Comparison of ENCODE assay signal across 1 cellular context in the genomic region with DNA sequence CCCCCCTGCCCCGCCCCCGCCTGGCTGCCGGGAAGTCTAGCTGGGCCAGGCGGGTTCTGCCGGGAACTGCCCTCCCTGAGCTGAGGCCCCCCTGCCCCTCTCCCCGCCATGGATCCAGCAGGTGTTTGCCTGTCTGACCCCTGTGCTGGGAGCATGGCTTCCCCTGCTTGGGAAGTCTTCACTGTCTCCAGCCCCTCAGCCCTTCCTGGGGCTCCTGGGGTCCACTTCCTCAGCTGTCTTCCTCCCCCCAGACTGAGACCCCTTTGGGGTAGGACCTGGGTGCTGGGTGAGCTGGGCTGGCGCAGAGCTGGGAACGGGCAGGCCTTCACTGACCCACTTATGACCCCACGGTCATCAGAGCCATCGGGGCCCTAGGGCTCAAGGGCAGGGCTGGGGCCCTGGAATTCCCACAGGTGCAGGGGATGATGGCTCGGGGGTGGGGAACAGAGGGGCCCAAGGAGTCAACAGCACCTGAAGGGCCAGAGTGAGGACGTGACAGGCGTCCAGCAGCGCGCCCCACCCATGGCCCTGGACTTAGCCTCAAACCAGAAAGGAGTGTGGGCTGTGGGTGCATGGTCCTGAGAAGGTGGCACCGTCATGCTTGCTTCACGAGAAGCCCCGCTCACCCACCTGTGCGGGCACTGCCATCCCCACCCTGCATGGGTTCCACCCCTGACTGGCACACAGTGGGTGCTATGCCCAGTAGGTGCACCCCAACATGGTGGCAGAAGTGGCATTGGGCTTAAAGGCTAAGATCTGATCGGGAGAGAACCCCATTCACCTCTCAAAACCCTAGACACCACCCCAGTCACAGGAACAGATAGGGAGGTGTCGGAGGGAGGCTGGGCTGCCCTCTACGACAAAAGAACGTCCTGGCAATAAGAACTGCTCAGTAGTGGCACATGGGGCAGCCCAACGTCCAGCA.
TF ChIP-seq lines count a peak whose summit lies in the region.

No MANE protein-coding gene starts in this region.

TF ChIP-seq in HepG2, 621 proteins besides CTCF, POLR2A, EP300 and RAD21 (continued from another document and continues in another):
- TF ChIP-seq MIER3 (CRISPR knock-in tag; IDR thresholded peaks at IDR 0.05; ENCODE audit: borderline replicate concordance) (peak; percentile 56; the same call in 1 of the 2 replicates), PHF20 (CRISPR knock-in tag; IDR thresholded peaks at IDR 0.05) (no peak), ZNF644 (CRISPR knock-in tag; IDR thresholded peaks at IDR 0.05; ENCODE audit: low read depth) (peak; percentile 12; the same call in 1 of the 2 replicates), ZNF331 (CRISPR knock-in tag; IDR thresholded peaks at IDR 0.05) (peak; percentile 77; the same call in 1 of the 2 replicates), TARDBP (CRISPR knock-in tag; IDR thresholded peaks at IDR 0.05) (peak; percentile 51; the same call in 1 of the 2 replicates), ZNF350 (CRISPR knock-in tag; IDR thresholded peaks at IDR 0.05; ENCODE audit: borderline replicate concordance, low read depth) (peak; percentile 92; the same call in 1 of the 2 replicates), ZFP90 (CRISPR knock-in tag; IDR thresholded peaks at IDR 0.05; ENCODE audit: borderline replicate concordance) (no peak), ZSCAN30 (CRISPR knock-in tag; IDR thresholded peaks at IDR 0.05) (no peak), NFYB (CRISPR knock-in tag; IDR thresholded peaks at IDR 0.05) (no peak), ZMYM3 (CRISPR knock-in tag; IDR thresholded peaks at IDR 0.05) (no peak), ZNF777 (CRISPR knock-in tag; IDR thresholded peaks at IDR 0.05) (no peak), MXI1 (IDR thresholded peaks at IDR 0.05; ENCODE audit: borderline replicate concordance, low read depth, low read length) (no peak), HNRNPL (IDR thresholded peaks at IDR 0.05; ENCODE audit: low read depth, low read length) (peak; percentile 97), IRF2 (CRISPR knock-in tag; IDR thresholded peaks at IDR 0.05) (no peak), SAFB2 (CRISPR knock-in tag; IDR thresholded peaks at IDR 0.05; ENCODE audit: borderline replicate concordance, low read depth) (no peak), PATZ1 (CRISPR knock-in tag; IDR thresholded peaks at IDR 0.05) (peak; percentile 97), TP53 (CRISPR knock-in tag; conservative IDR thresholded peaks at IDR 0.05) (no peak), SRSF1 (optimal IDR thresholded peaks at IDR 0.05; ENCODE audit: low read depth, low read length) (peak; percentile 55), HBP1 (CRISPR knock-in tag; IDR thresholded peaks at IDR 0.05; ENCODE audit: low read depth) (no peak), ZNF251 (CRISPR knock-in tag; IDR thresholded peaks at IDR 0.05) (no peak), ZNF609 (CRISPR knock-in tag; IDR thresholded peaks at IDR 0.05; ENCODE audit: borderline replicate concordance) (peak; percentile 42; the same call in 1 of the 2 replicates), RNF219 (CRISPR knock-in tag; IDR thresholded peaks at IDR 0.05) (no peak), ATF7 (IDR thresholded peaks at IDR 0.05) (no peak), ATF7 (CRISPR knock-in tag; IDR thresholded peaks at IDR 0.05) (no peak), HIVEP1 (CRISPR knock-in tag; IDR thresholded peaks at IDR 0.05) (peak; percentile 74), ISL2 (CRISPR knock-in tag; IDR thresholded peaks at IDR 0.05) (peak; percentile 14; the same call in 1 of the 2 replicates), GZF1 (CRISPR knock-in tag; IDR thresholded peaks at IDR 0.05) (no peak), ZNF556 (CRISPR knock-in tag; IDR thresholded peaks at IDR 0.05; ENCODE audit: borderline replicate concordance) (no peak), ZBTB34 (CRISPR knock-in tag; IDR thresholded peaks at IDR 0.05) (0 out of 2 replicates have a peak, but pooled peaks have one; percentile 22)
- TF ChIP-seq, protein P1, sequence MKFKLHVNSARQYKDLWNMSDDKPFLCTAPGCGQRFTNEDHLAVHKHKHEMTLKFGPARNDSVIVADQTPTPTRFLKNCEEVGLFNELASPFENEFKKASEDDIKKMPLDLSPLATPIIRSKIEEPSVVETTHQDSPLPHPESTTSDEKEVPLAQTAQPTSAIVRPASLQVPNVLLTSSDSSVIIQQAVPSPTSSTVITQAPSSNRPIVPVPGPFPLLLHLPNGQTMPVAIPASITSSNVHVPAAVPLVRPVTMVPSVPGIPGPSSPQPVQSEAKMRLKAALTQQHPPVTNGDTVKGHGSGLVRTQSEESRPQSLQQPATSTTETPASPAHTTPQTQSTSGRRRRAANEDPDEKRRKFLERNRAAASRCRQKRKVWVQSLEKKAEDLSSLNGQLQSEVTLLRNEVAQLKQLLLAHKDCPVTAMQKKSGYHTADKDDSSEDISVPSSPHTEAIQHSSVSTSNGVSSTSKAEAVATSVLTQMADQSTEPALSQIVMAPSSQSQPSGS (CRISPR knock-in tag; IDR thresholded peaks at IDR 0.05), result no peak
- TF ChIP-seq, protein P2, sequence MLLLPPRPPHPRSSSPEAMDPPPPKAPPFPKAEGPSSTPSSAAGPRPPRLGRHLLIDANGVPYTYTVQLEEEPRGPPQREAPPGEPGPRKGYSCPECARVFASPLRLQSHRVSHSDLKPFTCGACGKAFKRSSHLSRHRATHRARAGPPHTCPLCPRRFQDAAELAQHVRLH (CRISPR knock-in tag; IDR thresholded peaks at IDR 0.05; ENCODE audit: borderline replicate concordance, low read depth), result no peak
- TF ChIP-seq, protein P3, sequence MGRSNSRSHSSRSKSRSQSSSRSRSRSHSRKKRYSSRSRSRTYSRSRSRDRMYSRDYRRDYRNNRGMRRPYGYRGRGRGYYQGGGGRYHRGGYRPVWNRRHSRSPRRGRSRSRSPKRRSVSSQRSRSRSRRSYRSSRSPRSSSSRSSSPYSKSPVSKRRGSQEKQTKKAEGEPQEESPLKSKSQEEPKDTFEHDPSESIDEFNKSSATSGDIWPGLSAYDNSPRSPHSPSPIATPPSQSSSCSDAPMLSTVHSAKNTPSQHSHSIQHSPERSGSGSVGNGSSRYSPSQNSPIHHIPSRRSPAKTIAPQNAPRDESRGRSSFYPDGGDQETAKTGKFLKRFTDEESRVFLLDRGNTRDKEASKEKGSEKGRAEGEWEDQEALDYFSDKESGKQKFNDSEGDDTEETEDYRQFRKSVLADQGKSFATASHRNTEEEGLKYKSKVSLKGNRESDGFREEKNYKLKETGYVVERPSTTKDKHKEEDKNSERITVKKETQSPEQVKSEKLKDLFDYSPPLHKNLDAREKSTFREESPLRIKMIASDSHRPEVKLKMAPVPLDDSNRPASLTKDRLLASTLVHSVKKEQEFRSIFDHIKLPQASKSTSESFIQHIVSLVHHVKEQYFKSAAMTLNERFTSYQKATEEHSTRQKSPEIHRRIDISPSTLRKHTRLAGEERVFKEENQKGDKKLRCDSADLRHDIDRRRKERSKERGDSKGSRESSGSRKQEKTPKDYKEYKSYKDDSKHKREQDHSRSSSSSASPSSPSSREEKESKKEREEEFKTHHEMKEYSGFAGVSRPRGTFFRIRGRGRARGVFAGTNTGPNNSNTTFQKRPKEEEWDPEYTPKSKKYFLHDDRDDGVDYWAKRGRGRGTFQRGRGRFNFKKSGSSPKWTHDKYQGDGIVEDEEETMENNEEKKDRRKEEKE (IDR thresholded peaks at IDR 0.05), result no peak
- TF ChIP-seq, protein P4, sequence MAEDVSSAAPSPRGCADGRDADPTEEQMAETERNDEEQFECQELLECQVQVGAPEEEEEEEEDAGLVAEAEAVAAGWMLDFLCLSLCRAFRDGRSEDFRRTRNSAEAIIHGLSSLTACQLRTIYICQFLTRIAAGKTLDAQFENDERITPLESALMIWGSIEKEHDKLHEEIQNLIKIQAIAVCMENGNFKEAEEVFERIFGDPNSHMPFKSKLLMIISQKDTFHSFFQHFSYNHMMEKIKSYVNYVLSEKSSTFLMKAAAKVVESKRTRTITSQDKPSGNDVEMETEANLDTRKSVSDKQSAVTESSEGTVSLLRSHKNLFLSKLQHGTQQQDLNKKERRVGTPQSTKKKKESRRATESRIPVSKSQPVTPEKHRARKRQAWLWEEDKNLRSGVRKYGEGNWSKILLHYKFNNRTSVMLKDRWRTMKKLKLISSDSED (CRISPR knock-in tag; IDR thresholded peaks at IDR 0.05), result no peak
- TF ChIP-seq, protein P5, sequence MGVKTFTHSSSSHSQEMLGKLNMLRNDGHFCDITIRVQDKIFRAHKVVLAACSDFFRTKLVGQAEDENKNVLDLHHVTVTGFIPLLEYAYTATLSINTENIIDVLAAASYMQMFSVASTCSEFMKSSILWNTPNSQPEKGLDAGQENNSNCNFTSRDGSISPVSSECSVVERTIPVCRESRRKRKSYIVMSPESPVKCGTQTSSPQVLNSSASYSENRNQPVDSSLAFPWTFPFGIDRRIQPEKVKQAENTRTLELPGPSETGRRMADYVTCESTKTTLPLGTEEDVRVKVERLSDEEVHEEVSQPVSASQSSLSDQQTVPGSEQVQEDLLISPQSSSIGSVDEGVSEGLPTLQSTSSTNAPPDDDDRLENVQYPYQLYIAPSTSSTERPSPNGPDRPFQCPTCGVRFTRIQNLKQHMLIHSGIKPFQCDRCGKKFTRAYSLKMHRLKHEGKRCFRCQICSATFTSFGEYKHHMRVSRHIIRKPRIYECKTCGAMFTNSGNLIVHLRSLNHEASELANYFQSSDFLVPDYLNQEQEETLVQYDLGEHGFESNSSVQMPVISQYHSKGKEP (CRISPR knock-in tag; IDR thresholded peaks at IDR 0.05), result peak; percentile 82; the same call in 1 of the 2 replicates
